Comparison of ENCODE assay signal across 27 cellular contexts in genomic region chr1:62235576-62235975, GRCh38. TPM values are rescaled to one million over a fixed set of nuclear protein-coding genes. Genes with fewer than 3 reads are reported as not detected.
"Had no signal": no experiment of that assay in that cellular context is flagged by ENCODE, and none has a peak within 500 bp of the region (broad histone marks: within the 10 kb centered on the region; RNA-seq: fewer than 3 reads in every experiment).

No MANE protein-coding gene starts in this region.

- H3K9me3 ChIP-seq: SJCRH30, SK-N-SH had no signal

- H3K27ac ChIP-seq: SJCRH30, VCaP had no signal

- H3K4me3 Mint-ChIP-seq: activated CD4-positive, alpha-beta memory T cell treated with anti-CD3 and anti-CD28 coated beads for 36 hours; activated CD4-positive, alpha-beta T cell treated with anti-CD3 and anti-CD28 coated beads, Interleukin-2, amount 10 ng/mL, durations not matched to agents 7 days and 5 days; activated naive CD8-positive, alpha-beta T cell treated with anti-CD3 and anti-CD28 coated beads, Interleukin-2, amount 50 U/mL, for 24 hours; activated T-cell treated with anti-CD3 and anti-CD28 coated beads, Interleukin-2, amount 50 U/mL, for 4 hours had no signal

- ATAC-seq: activated naive CD4-positive, alpha-beta T cell treated with anti-CD3 and anti-CD28 coated beads, Interleukin-2, amount 50 U/mL, for 72 hours; activated naive CD8-positive, alpha-beta T cell treated with anti-CD3 and anti-CD28 coated beads, Interleukin-2, amount 50 U/mL, for 24 hours; activated T-cell treated with anti-CD3 and anti-CD28 coated beads, Interleukin-2, amount 50 U/mL, for 4 hours had no signal

- H3K4me3 ChIP-seq: SJCRH30 had no signal

- H3K4me1 Mint-ChIP-seq: activated CD4-positive, alpha-beta T cell treated with anti-CD3 and anti-CD28 coated beads, Interleukin-2, amount 10 ng/mL, durations not matched to agents 7 days and 5 days; activated naive CD8-positive, alpha-beta T cell treated with anti-CD3 and anti-CD28 coated beads, Interleukin-2, amount 50 U/mL, for 24 hours had no signal

- H3K27ac Mint-ChIP-seq: activated CD4-positive, alpha-beta memory T cell treated with anti-CD3 and anti-CD28 coated beads for 36 hours; activated CD4-positive, alpha-beta T cell treated with anti-CD3 and anti-CD28 coated beads, Interleukin-2, amount 10 ng/mL, durations not matched to agents 7 days and 5 days; activated naive CD8-positive, alpha-beta T cell treated with anti-CD3 and anti-CD28 coated beads, Interleukin-2, amount 50 U/mL, for 24 hours had no signal

- H3K4me2 ChIP-seq: SK-N-SH had no signal

- DNase-seq: activated CD4-positive, alpha-beta memory T cell treated with anti-CD3 and anti-CD28 coated beads for 36 hours; activated CD4-positive, alpha-beta T cell treated with anti-CD3 and anti-CD28 coated beads, Interleukin-2, amount 10 ng/mL, durations not matched to agents 7 days and 5 days; activated CD4-positive, CD25-positive, alpha-beta regulatory T cell; activated CD8-positive, alpha-beta memory T cell treated with anti-CD3 and anti-CD28 coated beads for 24 hours; activated effector memory CD4-positive, alpha-beta T cell treated with anti-CD3 and anti-CD28 coated beads, Interleukin-2, amount 50 U/mL, for 16 hours; activated naive CD4-positive, alpha-beta T cell treated with Interleukin-2 at 50 U/mL for 16 hours; activated naive CD8-positive, alpha-beta T cell treated with anti-CD3 and anti-CD28 coated beads, Interleukin-2, amount 50 U/mL, for 24 hours; activated T-cell treated with anti-CD3 and anti-CD28 coated beads, Interleukin-2, amount 50 U/mL, for 4 hours; amygdala; cerebellar nuclear complex; Karpas-422; NCI-H1105 treated with DMSO at 0.1 percent for 48 hours; NCI-H1436 treated with DMSO at 0.1 percent for 48 hours; NCI-H187; NCI-H2081; NCI-H446 treated with DMSO at 0.1 percent for 48 hours; NCI-H526 treated with DMSO at 0.1 percent for 48 hours; NCI-H82; Right ventricle myocardium superior; SJCRH30; SK-N-SH; T-helper 1 cell had no signal

- H3K9ac ChIP-seq: SK-N-SH had no signal

- H3K36me3 Mint-ChIP-seq: activated CD4-positive, alpha-beta memory T cell treated with anti-CD3 and anti-CD28 coated beads for 36 hours; activated naive CD4-positive, alpha-beta T cell treated with anti-CD3 and anti-CD28 coated beads, Interleukin-2, amount 50 U/mL, for 72 hours had no signal

- H3K9me3 Mint-ChIP-seq: activated CD4-positive, alpha-beta memory T cell treated with anti-CD3 and anti-CD28 coated beads for 36 hours; activated CD4-positive, alpha-beta T cell treated with anti-CD3 and anti-CD28 coated beads, Interleukin-2, amount 10 ng/mL, durations not matched to agents 7 days and 5 days; activated naive CD4-positive, alpha-beta T cell treated with anti-CD3 and anti-CD28 coated beads, Interleukin-2, amount 50 U/mL, for 72 hours; activated naive CD8-positive, alpha-beta T cell treated with anti-CD3 and anti-CD28 coated beads, Interleukin-2, amount 50 U/mL, for 24 hours; activated T-cell treated with anti-CD3 and anti-CD28 coated beads, Interleukin-2, amount 50 U/mL, for 4 hours had no signal

- H3K27me3 Mint-ChIP-seq: activated CD4-positive, alpha-beta T cell treated with anti-CD3 and anti-CD28 coated beads, Interleukin-2, amount 10 ng/mL, durations not matched to agents 7 days and 5 days; activated naive CD8-positive, alpha-beta T cell treated with anti-CD3 and anti-CD28 coated beads, Interleukin-2, amount 50 U/mL, for 24 hours had no signal

- H3K9me2 ChIP-seq: SK-N-SH had no signal

- H3K27me3 ChIP-seq: SJCRH30 had no signal

RNA-seq across cellular contexts. Expression of gene L1TD1, which starts 40.9 kb away (rescaled TPM):
- total RNA-seq: activated CD4-positive, alpha-beta memory T cell treated with anti-CD3 and anti-CD28 coated beads for 36 hours; activated CD4-positive, alpha-beta T cell treated with anti-CD3 and anti-CD28 coated beads, Interleukin-2, amount 10 ng/mL, durations not matched to agents 7 days and 5 days; OCI-LY7; Right ventricle myocardium superior; RPMI7951; SJCRH30; T-helper 2 cell treated with Interferon-gamma antibody and Interleukin-4, amounts not matched to agents 100 ng/mL and 5 ng/mL, for 36 hours had no signal
- polyA plus RNA-seq: SK-N-SH had no signal
